Comparison of ENCODE assay signal across 8 cellular contexts in the genomic region with DNA sequence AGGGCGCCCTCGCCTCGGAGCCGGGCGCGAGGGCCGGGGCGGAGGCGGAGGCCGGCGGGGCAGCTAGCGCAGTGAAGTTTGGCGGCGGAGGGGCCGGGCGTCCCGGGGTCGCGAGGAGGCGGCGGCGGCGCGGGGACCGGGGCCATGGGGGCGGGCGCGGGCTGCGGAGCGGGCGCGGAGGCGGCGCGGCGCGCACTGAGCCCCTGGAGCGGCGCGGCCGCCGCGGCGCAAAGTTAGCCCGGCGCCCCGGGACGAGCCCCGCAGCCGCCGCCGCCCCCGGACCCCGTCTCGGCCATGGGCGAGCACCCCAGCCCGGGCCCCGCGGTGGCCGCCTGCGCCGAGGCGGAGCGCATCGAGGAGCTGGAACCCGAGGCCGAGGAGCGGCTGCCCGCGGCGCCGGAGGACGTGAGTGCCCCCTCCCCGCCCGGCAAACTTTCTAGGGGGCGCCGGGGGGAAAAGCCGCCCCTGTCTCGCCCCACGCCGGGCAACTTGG. TPM values are rescaled to one million over a fixed set of nuclear protein-coding genes. Genes with fewer than 3 reads are reported as not detected.
DNase-seq lines count a peak whose midpoint lies in the region; ATAC-seq, FAIRE-seq and TF ChIP-seq lines count a peak whose summit lies in the region.

No MANE protein-coding gene starts in this region.

- H3K36me3 Mint-ChIP-seq in activated T-cell treated with anti-CD3 and anti-CD28 coated beads, Interleukin-2, amount 50 U/mL, for 4 hours (ENCODE audit: insufficient read depth): no peaks in the 10 kb centered on the region
- no peaks in the 10 kb centered on the region for H3K36me3 Mint-ChIP-seq in astrocyte (ENCODE audit: low read depth, unreplicated experiment)

- no peak overlapping the region for H3K9ac ChIP-seq in astrocyte (ENCODE audit: low read length)

- peaks cover 62% of the 10 kb centered on the region for H3K27me3 Mint-ChIP-seq in activated T-cell treated with anti-CD3 and anti-CD28 coated beads, Interleukin-2, amount 50 U/mL, for 4 hours (ENCODE audit: low read depth)
- peaks cover 56% of the 10 kb centered on the region for H3K27me3 Mint-ChIP-seq in astrocyte (ENCODE audit: low read depth, unreplicated experiment)

- H3K36me3 ChIP-seq in astrocyte (ENCODE audit: insufficient read depth, low read length) (no peaks in the 10 kb centered on the region), right lobe of liver (no peaks in the 10 kb centered on the region), tibial nerve (no peaks in the 10 kb centered on the region)

- ATAC-seq in activated T-cell treated with anti-CD3 and anti-CD28 coated beads, Interleukin-2, amount 50 U/mL, for 4 hours: peak; percentile 29 to 32
- no peak for ATAC-seq in right lobe of liver

- H3K4me2 ChIP-seq in astrocyte (ENCODE audit: low read length): peak overlapping the region; percentile 81

- H2AFZ ChIP-seq in astrocyte (ENCODE audit: low read depth, low read length): peak overlapping the region; percentile 41

- peaks cover 16% of the 10 kb centered on the region for H3K4me1 Mint-ChIP-seq in activated T-cell treated with anti-CD3 and anti-CD28 coated beads, Interleukin-2, amount 50 U/mL, for 4 hours (ENCODE audit: low read depth)
- H3K4me1 Mint-ChIP-seq in astrocyte (ENCODE audit: low read depth, unreplicated experiment): peaks cover 26% of the 10 kb centered on the region

- H4K20me1 ChIP-seq in astrocyte (ENCODE audit: insufficient read depth, low read length): peaks cover 20% of the 10 kb centered on the region

- H3K27ac ChIP-seq in astrocyte (ENCODE audit: low read depth, low read length) (no peak overlapping the region), right lobe of liver (no peak overlapping the region), tibial nerve (peak overlapping the region in 1 of 4 donors; percentile 22)

- peaks cover 63% of the 10 kb centered on the region for H3K27me3 ChIP-seq in astrocyte (ENCODE audit: insufficient read depth, low read length)
- H3K27me3 ChIP-seq in right lobe of liver: no peaks in the 10 kb centered on the region
- peaks cover 0 to 52% of the 10 kb centered on the region in 2 donors for H3K27me3 ChIP-seq in tibial nerve

- TF ChIP-seq POLR2A in right lobe of liver (IDR thresholded peaks at IDR 0.05) (no peak), tibial nerve (IDR thresholded peaks at IDR 0.05) (no peak)

- no peak for DNase-seq in activated T-cell treated with anti-CD3 and anti-CD28 coated beads, Interleukin-2, amount 50 U/mL, for 4 hours
- no peak for DNase-seq in activated T-cell treated with anti-CD3 and anti-CD28 coated beads for 4 hours
- DNase-seq in astrocyte (ENCODE audit: low read depth): no peak
- no peak for DNase-seq in right lobe of liver
- no peak for DNase-seq in tibial nerve (ENCODE audit: low spot score in 2 of 2)
- DNase-seq in NCI-H146 treated with DMSO at 0.1 percent for 48 hours (lab: John Stamatoyannopoulos, UW; ENCODE audit: unreplicated experiment): no peak
- no peak for DNase-seq in C1 segment of cervical spinal cord (lab: John Stamatoyannopoulos, UW)
- no peak for DNase-seq in A172 (ENCODE audit: low spot score)

- H3K79me2 ChIP-seq in astrocyte (ENCODE audit: insufficient read depth, low read length): no peaks in the 10 kb centered on the region

- H3K4me3 Mint-ChIP-seq in activated T-cell treated with anti-CD3 and anti-CD28 coated beads, Interleukin-2, amount 50 U/mL, for 4 hours: no peak overlapping the region
- no peak overlapping the region for H3K4me3 Mint-ChIP-seq in astrocyte (ENCODE audit: unreplicated experiment)

- peak overlapping the region; percentile 37 for H3K4me3 ChIP-seq in astrocyte (ENCODE audit: insufficient read depth, low read depth, low read length)
- H3K4me3 ChIP-seq in right lobe of liver: peak overlapping the region; percentile 40 to 56 (median 44)
- H3K4me3 ChIP-seq in tibial nerve: peak overlapping the region; percentile 43 to 78 (median 66)

- no peaks in the 10 kb centered on the region for H3K9me3 Mint-ChIP-seq in activated T-cell treated with anti-CD3 and anti-CD28 coated beads, Interleukin-2, amount 50 U/mL, for 4 hours
- peaks cover 2% of the 10 kb centered on the region for H3K9me3 Mint-ChIP-seq in astrocyte (ENCODE audit: unreplicated experiment)

- intact Hi-C loops in right lobe of liver (cut with DNase I): no loop called here

- H3K9me3 ChIP-seq in astrocyte (ENCODE audit: insufficient read depth, low read depth, low read length): no peaks in the 10 kb centered on the region
- H3K9me3 ChIP-seq in right lobe of liver: no peaks in the 10 kb centered on the region
- no peaks in the 10 kb centered on the region for H3K9me3 ChIP-seq in tibial nerve

- WGBS in right lobe of liver (ENCODE audit: insufficient coverage, low coverage, low lambda C conversion rate, missing lambda C conversion rate): 0% methylated on average over 1 of the region's 81 CpGs
- WGBS in tibial nerve, 2 donors: 0% methylated on average over 4 to 20 of the region's 81 CpGs

- no peak for FAIRE-seq in astrocyte (lab: Jason Lieb, UNC)

- no peak for TF ChIP-seq EP300 in tibial nerve (IDR thresholded peaks at IDR 0.05)

- H3K27ac Mint-ChIP-seq in astrocyte (ENCODE audit: unreplicated experiment): no peak overlapping the region

- H3K4me1 ChIP-seq in astrocyte (ENCODE audit: insufficient read depth, low read length) (peaks cover 12% of the 10 kb centered on the region), right lobe of liver (peaks cover 0 to 17% (median 5%) of the 10 kb centered on the region in 4 donors), tibial nerve (peaks cover 0 to 34% (median 12%) of the 10 kb centered on the region in 4 donors)

- no peak for TF ChIP-seq CTCF in astrocyte (IDR thresholded peaks at IDR 0.05; ENCODE audit: insufficient read depth, low read depth, low read length)
- TF ChIP-seq CTCF in right lobe of liver (IDR thresholded peaks at IDR 0.05): no peak
- TF ChIP-seq CTCF in tibial nerve (IDR thresholded peaks at IDR 0.05): no peak

RNA-seq across cellular contexts. Expression of a gene that starts 0.3 kb away (rescaled TPM):
- under 1 TPM; 0.11 to 0.20 (median 0.16) TPM for total RNA-seq in activated T-cell treated with anti-CD3 and anti-CD28 coated beads, Interleukin-2, amount 50 U/mL, for 4 hours
- 1.1 and 1.4 TPM in 2 replicates for total RNA-seq in astrocyte
- total RNA-seq in right lobe of liver: under 1 TPM in 2 of 6 experiments, not detected in 4; 0.04 to 0.09 TPM
- under 1 TPM in 1 of 4 donors, not detected in 3; 0.30 TPM for total RNA-seq in tibial nerve
- 3.7 TPM in 2 replicates for total RNA-seq in A172 (2014; rRNA removed; shearing (Covaris generic))

Comparison
In these comparisons a context has a peak if more than half of its experiments do, and no peak if none do; other contexts are left out.
1. ATAC-seq: peak in activated T-cell treated with anti-CD3 and anti-CD28 coated beads, Interleukin-2, amount 50 U/mL, for 4 hours (2 of 2); none in right lobe of liver (0 of 4).
2. Peak in every context shown above with its lines, with median percentiles within 50 percentile points of each other: H3K4me3 ChIP-seq.